Comparison of ENCODE assay signal across 8 cellular contexts in the genomic region with DNA sequence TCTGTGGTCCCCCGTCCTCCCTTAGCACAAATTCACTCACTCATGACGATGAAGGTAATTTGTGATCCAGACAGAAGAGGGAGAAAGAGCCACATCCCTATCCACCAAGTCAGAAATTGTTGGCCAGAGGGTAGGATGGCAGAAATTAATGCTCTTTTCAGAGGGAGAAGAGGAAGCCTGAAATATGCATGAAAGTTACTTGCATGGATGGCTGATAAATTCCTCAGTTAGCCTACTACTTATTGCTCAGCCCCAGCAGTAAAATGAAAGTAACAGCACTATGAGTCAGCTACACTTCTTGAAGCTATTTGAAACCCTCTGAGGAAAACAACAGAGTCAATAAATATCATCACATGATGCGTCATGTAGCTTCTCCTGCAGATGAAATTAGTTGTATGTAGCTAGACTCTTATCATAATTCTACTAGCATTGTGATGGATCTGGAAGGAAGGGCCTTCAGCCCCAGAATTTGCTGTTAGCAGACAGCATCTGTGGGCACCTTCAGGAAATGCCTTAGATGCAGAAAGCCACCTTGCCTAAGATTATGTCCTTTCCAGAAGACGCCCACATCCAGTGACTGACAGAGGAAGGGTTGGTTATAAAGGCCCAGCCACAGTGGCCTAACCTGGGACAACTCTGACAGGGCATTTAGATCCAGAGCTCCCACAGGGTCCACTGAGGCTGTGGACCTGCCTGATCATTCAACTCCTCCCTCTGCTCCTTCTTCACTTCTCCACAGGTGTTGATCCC.
A peak's percentile ranks its signal among the peaks of the same experiment; 100 is the strongest.
DNase-seq lines count a peak whose midpoint lies in the region; ATAC-seq and TF ChIP-seq lines count a peak whose summit lies in the region.

No MANE protein-coding gene starts in this region.

- 58 to 59% methylated on average over 4 of the region's 4 CpGs for WGBS in heart right ventricle, 2 donors
- 59 to 65% (median 64%) methylated on average over 4 of the region's 4 CpGs for WGBS in ovary, 3 donors

- H3K36me3 ChIP-seq in heart right ventricle: no peaks in the 10 kb centered on the region
- H3K36me3 ChIP-seq in ovary: no peaks in the 10 kb centered on the region

- H3K4me1 ChIP-seq in heart right ventricle (peaks cover 0 to 29% (median 14%) of the 10 kb centered on the region in 9 donors), ovary (ENCODE audit: insufficient read depth) (peaks cover 4% of the 10 kb centered on the region)

- H3K9me3 ChIP-seq in heart right ventricle (no peaks in the 10 kb centered on the region), ovary (no peaks in the 10 kb centered on the region)

- TF ChIP-seq POLR2A in ovary (IDR thresholded peaks at IDR 0.05): no peak

- intact Hi-C loops in heart right ventricle (cut with DNase I) (loop anchor here in 9 of 10 donors (1.0 to 10.0 kb wide), 14 partner anchors 60 to 210 kb away; a partner anchor contains a TSS), ovary (cut with DNase I) (no loop called here)

- H3K27ac ChIP-seq in heart right ventricle: peak overlapping the region in 7 of 10 donors; percentile 34 to 73 (median 52)
- no peak overlapping the region for H3K27ac ChIP-seq in ovary

- peak; percentile 3 for DNase-seq in NCI-H1694 (lab: John Stamatoyannopoulos, UW)
- no peak for DNase-seq in NCI-H1694 treated with DMSO at 0.1 percent for 48 hours (lab: John Stamatoyannopoulos, UW)
- peak; percentile 68 for DNase-seq in SK-MEL-5 (ENCODE audit: low read depth, low spot score)
- peak in 1 of 2 donors; percentile 24 for DNase-seq in heart right ventricle
- DNase-seq in NCI-H1436 treated with DMSO at 0.1 percent for 48 hours (lab: John Stamatoyannopoulos, UW): no peak
- DNase-seq in activated naive CD4-positive, alpha-beta T cell treated with Interleukin-2 at 50 U/mL for 16 hours: no peak
- no peak for DNase-seq in ovary

- ATAC-seq in HG02610 (IDR thresholded peaks at IDR 0.05; ENCODE audit: unreplicated experiment) (peak; percentile 80), heart right ventricle (peak in 7 of 8 donors; percentile 36 to 84 (median 68))

- no peak for TF ChIP-seq EP300 in ovary (IDR thresholded peaks at IDR 0.05)

- in situ Hi-C loops in SK-MEL-5 (cut with HindIII; ENCODE audit: low pct_unique_long_range_greater_than_20kb, low sequenced_read_pairs): no loop called here

- TF ChIP-seq CTCF in heart right ventricle (IDR thresholded peaks at IDR 0.05) (peak; percentile 29 to 62 (median 49)), ovary (IDR thresholded peaks at IDR 0.05) (no peak)

- H3K27me3 ChIP-seq in heart right ventricle: no peaks in the 10 kb centered on the region
- H3K27me3 ChIP-seq in ovary: no peaks in the 10 kb centered on the region

- H3K4me3 ChIP-seq in heart right ventricle: peak overlapping the region in 1 of 10 donors; percentile 5
- no peak overlapping the region for H3K4me3 ChIP-seq in ovary

Comparison
In these comparisons a context has a peak if more than half of its experiments do, and no peak if none do; other contexts are left out.
1. DNase-seq: peak in NCI-H1694 (single experiment) and SK-MEL-5 (single experiment); none in NCI-H1694 treated with DMSO at 0.1 percent for 48 hours (single experiment), NCI-H1436 treated with DMSO at 0.1 percent for 48 hours (single experiment), activated naive CD4-positive, alpha-beta T cell treated with Interleukin-2 at 50 U/mL for 16 hours (single experiment) and ovary (0 of 5).
2. H3K27ac ChIP-seq: peak in heart right ventricle (7 of 10); none in ovary (0 of 2).
3. CTCF ChIP-seq: peak in heart right ventricle (9 of 9); none in ovary (0 of 3).
4. intact Hi-C loops: an anchor here in heart right ventricle (1.0 to 10.0 kb wide); none called in ovary.